In genomic region chr20:62197321-62197720, GRCh38 we compare ENCODE assay signal across 18 cellular contexts. TPM values are rescaled to one million over a fixed set of nuclear protein-coding genes. Genes with fewer than 3 reads are reported as not detected.
DNase-seq lines count a peak whose midpoint lies in the region; ATAC-seq and TF ChIP-seq lines count a peak whose summit lies in the region.
"Had no signal": no experiment of that assay in that cellular context is flagged by ENCODE, and none has a peak within 500 bp of the region (broad histone marks: within the 10 kb centered on the region; RNA-seq: fewer than 3 reads in every experiment).

No MANE protein-coding gene starts in this region.

- no peaks in the 10 kb centered on the region for H3K36me3 Mint-ChIP-seq in glutamatergic neuron (ENCODE audit: unreplicated experiment)

- no peak overlapping the region for H3K27ac Mint-ChIP-seq in glutamatergic neuron (ENCODE audit: unreplicated experiment)
- H3K27ac Mint-ChIP-seq: CD14-positive monocyte; CD4-positive, alpha-beta memory T cell; HFFc6 had no signal

- peaks cover 2% of the 10 kb centered on the region for H3K4me1 Mint-ChIP-seq in glutamatergic neuron (ENCODE audit: low read depth, unreplicated experiment)
- H3K4me1 Mint-ChIP-seq: CD14-positive monocyte; CD4-positive, alpha-beta memory T cell had no signal

- no peak overlapping the region for H3K4me3 Mint-ChIP-seq in glutamatergic neuron (ENCODE audit: unreplicated experiment)
- H3K4me3 Mint-ChIP-seq: CD14-positive monocyte; CD4-positive, alpha-beta memory T cell; HFFc6 had no signal

- no peak for TF ChIP-seq CTCF in glutamatergic neuron (IDR thresholded peaks at IDR 0.05; ENCODE audit: partially characterized antibody, unreplicated experiment)

- intact Hi-C loops in left ventricle myocardium superior (cut with micrococcal nuclease): no loop called here
- intact Hi-C loops in cardiac septum (cut with DNase I): no loop called here
- intact Hi-C loops in posterior vena cava (cut with DNase I): no loop called here

- peak; percentile 7 for DNase-seq in left ventricle myocardium superior
- DNase-seq in cardiac septum (ENCODE audit: low spot score): no peak
- DNase-seq in glutamatergic neuron: peak; percentile 3
- DNase-seq in posterior vena cava (ENCODE audit: low spot score): peak; percentile 22
- DNase-seq in inferior parietal cortex (ENCODE audit: extremely low spot score): no peak
- DNase-seq: ACHN; AML-193; CD4-positive, alpha-beta memory T cell; DMS153; DMS79; GF-D8; GOT3; H7; HFFc6 had no signal

- no peaks in the 10 kb centered on the region for H3K27me3 Mint-ChIP-seq in glutamatergic neuron (ENCODE audit: unreplicated experiment)
- H3K27me3 Mint-ChIP-seq: CD4-positive, alpha-beta memory T cell had no signal

- H3K9me3 Mint-ChIP-seq in glutamatergic neuron (ENCODE audit: unreplicated experiment): peaks cover 2% of the 10 kb centered on the region
- H3K9me3 Mint-ChIP-seq: CD14-positive monocyte; CD4-positive, alpha-beta memory T cell; HFFc6 had no signal

- no peak for ATAC-seq in left ventricle myocardium superior
- ATAC-seq in GM18909 (IDR thresholded peaks at IDR 0.05; ENCODE audit: poor library complexity, unreplicated experiment): no peak
- ATAC-seq: HCT116 had no signal

RNA-seq across cellular contexts. Expression of gene MTG2, which starts 14.5 kb away (rescaled TPM):
- 27.3 TPM for total RNA-seq in left ventricle myocardium superior
- 26.6 TPM for total RNA-seq in cardiac septum
- total RNA-seq in glutamatergic neuron (ENCODE audit: unreplicated experiment): 27.1 TPM
- 10 to 100 TPM; 19.8 to 23.8 TPM for total RNA-seq in posterior vena cava

RNA-seq across cellular contexts. Expression of gene HRH3, which starts 22.8 kb away (rescaled TPM):
- total RNA-seq in left ventricle myocardium superior (not detected), cardiac septum (not detected), glutamatergic neuron (ENCODE audit: unreplicated experiment) (13.7 TPM), posterior vena cava (not detected)
- total RNA-seq: CD4-positive, alpha-beta memory T cell; Daoy; HFFc6 had no signal

RNA-seq across cellular contexts. Expression of gene OSBPL2, which starts 41.0 kb away (rescaled TPM):
- total RNA-seq in left ventricle myocardium superior: 60.0 TPM
- 55.1 TPM for total RNA-seq in cardiac septum
- 42.6 TPM for total RNA-seq in glutamatergic neuron (ENCODE audit: unreplicated experiment)
- 10 to 100 TPM; 31.8 to 34.7 TPM for total RNA-seq in posterior vena cava

RNA-seq across cellular contexts. Expression of gene SS18L1, which starts 53.8 kb away (rescaled TPM):
- total RNA-seq in left ventricle myocardium superior (10.7 TPM), cardiac septum (8.0 TPM), glutamatergic neuron (ENCODE audit: unreplicated experiment) (50.4 TPM), posterior vena cava (10 to 100 TPM in 1 of 2 donors, 1 to 10 TPM in 1; 9.7 to 10.3 TPM)

RNA-seq across cellular contexts. Expression of gene PSMA7, which starts 54.1 kb away (rescaled TPM):
- total RNA-seq in left ventricle myocardium superior (240 TPM), cardiac septum (198 TPM), glutamatergic neuron (ENCODE audit: unreplicated experiment) (289 TPM), posterior vena cava (100 to 1,000 TPM; 179 to 194 TPM)

Comparison
In these comparisons a context has a peak if more than half of its experiments do, and no peak if none do; other contexts are left out.
1. DNase-seq: peak in left ventricle myocardium superior (single experiment), glutamatergic neuron (single experiment) and posterior vena cava (single experiment); none in cardiac septum (single experiment) and inferior parietal cortex (single experiment).
2. RNA of gene HRH3, which starts 22.8 kb away (total RNA-seq): 13.7 TPM in glutamatergic neuron (single experiment); not detected in left ventricle myocardium superior (single experiment), not detected in cardiac septum (single experiment) and not detected in posterior vena cava; every median in the first group is over 10 times any median in the second.